ENCODE assay signal across 19 cellular contexts in the genomic region with DNA sequence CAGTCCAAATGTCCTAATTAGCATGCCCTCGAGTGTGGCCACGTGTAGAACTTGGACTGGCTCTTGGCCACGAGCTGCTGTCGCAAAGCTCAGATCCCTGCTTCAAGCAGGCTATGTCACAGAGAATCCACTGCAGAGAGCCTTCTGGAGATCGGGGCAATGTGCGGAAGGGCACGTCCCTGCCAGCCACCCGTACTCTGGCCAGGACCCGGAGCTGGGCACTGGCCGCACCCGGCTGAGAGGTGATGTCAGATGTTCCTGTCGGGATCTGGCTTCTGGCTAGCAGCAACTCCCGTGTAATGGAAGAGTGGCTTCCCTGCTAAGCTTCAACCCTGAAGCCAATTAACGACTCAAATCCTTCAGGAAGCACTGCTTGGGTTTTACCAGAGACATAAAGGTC.
DNase-seq lines count a peak whose midpoint lies in the region; ATAC-seq and TF ChIP-seq lines count a peak whose summit lies in the region.
"Had no signal": no experiment of that assay in that cellular context is flagged by ENCODE, and none has a peak within 500 bp of the region (broad histone marks: within the 10 kb centered on the region; RNA-seq: fewer than 3 reads in every experiment).

No MANE protein-coding gene starts in this region.

- no peaks in the 10 kb centered on the region for H3K36me3 ChIP-seq in left ventricle myocardium inferior
- H3K36me3 ChIP-seq in gastrocnemius medialis: no peaks in the 10 kb centered on the region
- no peaks in the 10 kb centered on the region for H3K36me3 ChIP-seq in CD8-positive, alpha-beta memory T cell (ENCODE audit: insufficient read depth, low read length)
- H3K36me3 ChIP-seq in esophagus squamous epithelium: no peaks in the 10 kb centered on the region
- H3K36me3 ChIP-seq: prostate gland, suprapubic skin had no signal

- no peak for TF ChIP-seq CTCF in left ventricle myocardium inferior (IDR thresholded peaks at IDR 0.05; ENCODE audit: borderline replicate concordance)
- TF ChIP-seq CTCF in gastrocnemius medialis (IDR thresholded peaks at IDR 0.05 in 4 of 5, conservative IDR thresholded peaks at IDR 0.05 in 1 of 5): no peak
- TF ChIP-seq CTCF in esophagus squamous epithelium (IDR thresholded peaks at IDR 0.05): no peak

- peaks cover 5% of the 10 kb centered on the region for H3K9me3 ChIP-seq in left ventricle myocardium inferior (replicated peaks)
- no peaks in the 10 kb centered on the region for H3K9me3 ChIP-seq in gastrocnemius medialis
- no peaks in the 10 kb centered on the region for H3K9me3 ChIP-seq in CD8-positive, alpha-beta memory T cell (ENCODE audit: low read length)
- peaks cover 0 to 4% (median 0%) of the 10 kb centered on the region in 3 donors for H3K9me3 ChIP-seq in esophagus squamous epithelium
- H3K9me3 ChIP-seq: prostate gland, suprapubic skin had no signal

- ATAC-seq in gastrocnemius medialis: peak; percentile 31 to 41
- no peak for ATAC-seq in HG03196 (IDR thresholded peaks at IDR 0.05; ENCODE audit: unreplicated experiment)
- ATAC-seq: natural killer cell had no signal

- H3K9me3 Mint-ChIP-seq in CD8-positive, alpha-beta memory T cell: peaks cover 0 to 14% (median 10%) of the 10 kb centered on the region in 5 donors

- H3K27me3 Mint-ChIP-seq in CD8-positive, alpha-beta memory T cell: peaks cover 0 to 5% of the 10 kb centered on the region in 2 donors

- H3K27me3 ChIP-seq in left ventricle myocardium inferior (ENCODE audit: low read depth): no peaks in the 10 kb centered on the region
- H3K27me3 ChIP-seq in gastrocnemius medialis: no peaks in the 10 kb centered on the region
- no peaks in the 10 kb centered on the region for H3K27me3 ChIP-seq in CD8-positive, alpha-beta memory T cell (ENCODE audit: insufficient read depth, low read length, poor library complexity, severe bottlenecking)
- no peaks in the 10 kb centered on the region for H3K27me3 ChIP-seq in esophagus squamous epithelium
- H3K27me3 ChIP-seq: hepatocyte, suprapubic skin had no signal

- H3K4me3 ChIP-seq in left ventricle myocardium inferior (peak overlapping the region; percentile 4), gastrocnemius medialis (peak overlapping the region in 2 of 4 donors; percentile 15 to 30), esophagus squamous epithelium (no peak overlapping the region)
- no peak overlapping the region for H3K4me3 ChIP-seq in CD8-positive, alpha-beta memory T cell (ENCODE audit: low read length)
- H3K4me3 ChIP-seq: hepatocyte, prostate gland, suprapubic skin had no signal

- H3K4me3 Mint-ChIP-seq in CD8-positive, alpha-beta memory T cell: no peak overlapping the region
- H3K4me3 Mint-ChIP-seq: central memory CD8-positive, alpha-beta T cell; natural killer cell had no signal

- H3K4me1 ChIP-seq in left ventricle myocardium inferior (peaks cover 15% of the 10 kb centered on the region), gastrocnemius medialis (peaks cover 7% of the 10 kb centered on the region in 2 donors), esophagus squamous epithelium (peaks cover 0 to 7% (median 3%) of the 10 kb centered on the region in 3 donors)
- H3K4me1 ChIP-seq in CD8-positive, alpha-beta memory T cell (ENCODE audit: insufficient read depth, low read length): no peaks in the 10 kb centered on the region
- H3K4me1 ChIP-seq: prostate gland had no signal

- TF ChIP-seq POLR2A in gastrocnemius medialis (IDR thresholded peaks at IDR 0.05): no peak
- no peak for TF ChIP-seq POLR2A in esophagus squamous epithelium (IDR thresholded peaks at IDR 0.05)

- peaks cover 6 to 8% (median 6%) of the 10 kb centered on the region in 3 donors for H3K4me1 Mint-ChIP-seq in CD8-positive, alpha-beta memory T cell

- intact Hi-C loops in left ventricle myocardium inferior (cut with micrococcal nuclease): no loop called here
- intact Hi-C loops in gastrocnemius medialis (cut with DNase I; ENCODE audit: low total_unique reads): no loop called here
- intact Hi-C loops in esophagus squamous epithelium (cut with DNase I): no loop called here

- 49 to 90% methylated on average over 4 to 5 of the region's 14 CpGs for WGBS in esophagus squamous epithelium, 2 donors

- peaks cover 0 to 56% (median 6%) of the 10 kb centered on the region in 3 donors for H3K36me3 Mint-ChIP-seq in CD8-positive, alpha-beta memory T cell

- POLR2A ChIA-PET in CD8-positive, alpha-beta memory T cell (lab: Charles Lee): no interaction called here

- DNase-seq in G401 (ENCODE audit: low spot score) (peak; percentile 10), caudate nucleus (lab: John Stamatoyannopoulos, UW) (peak in 7 of 61 donors; percentile 12 to 37 (median 13)), left ventricle myocardium inferior (no peak), gastrocnemius medialis (peak; percentile 23 to 56), esophagus squamous epithelium (lab: John Stamatoyannopoulos, UW) (no peak), COLO829 (ENCODE audit: low spot score) (no peak)
- DNase-seq in CD8-positive, alpha-beta memory T cell: no peak
- DNase-seq: activated CD4-positive, alpha-beta T cell treated with anti-CD3 and anti-CD28 coated beads, Interleukin-2, amount 50 U/mL, for 1 hour; activated CD8-positive, alpha-beta memory T cell treated with anti-CD3 and anti-CD28 coated beads, Interleukin-2, amount 50 U/mL, for 4 hours; activated effector memory CD4-positive, alpha-beta T cell treated with Interleukin-2 at 50 U/mL for 16 hours; EL; natural killer cell; NCI-H1417 treated with DMSO at 0.1 percent for 48 hours; SIG-M5 had no signal

- in situ Hi-C loops in G401 (cut with HindIII; ENCODE audit: low sequenced_read_pairs) (no loop called here), gastrocnemius medialis (cut with MboI; ENCODE audit: low sequenced_read_pairs in 4 of 4) (no loop called here)

- H3K27ac ChIP-seq in caudate nucleus (ENCODE audit: low read depth, low read length) (peak overlapping the region; percentile 11), left ventricle myocardium inferior (replicated peaks) (peak overlapping the region; percentile 69), gastrocnemius medialis (peak overlapping the region in 3 of 4 donors; percentile 30 to 54 (median 41)), esophagus squamous epithelium (peak overlapping the region in 2 of 4 donors; percentile 29 to 34)
- H3K27ac ChIP-seq in CD8-positive, alpha-beta memory T cell (ENCODE audit: low read depth, low read length): no peak overlapping the region
- H3K27ac ChIP-seq: hepatocyte, prostate gland had no signal

- H3K27ac Mint-ChIP-seq in CD8-positive, alpha-beta memory T cell: no peak overlapping the region
- H3K27ac Mint-ChIP-seq: natural killer cell had no signal

- CTCF ChIA-PET in CD8-positive, alpha-beta memory T cell (lab: Charles Lee): no interaction called here

Comparison
In these comparisons a context has a peak if more than half of its experiments do, and no peak if none do; other contexts are left out.
1. DNase-seq: peak in G401 (single experiment) and gastrocnemius medialis (2 of 2); none in left ventricle myocardium inferior (single experiment), CD8-positive, alpha-beta memory T cell (0 of 5), esophagus squamous epithelium (single experiment) and COLO829 (single experiment).